In genomic region chr10:3835770-3836169, GRCh38 we compare ENCODE assay signal across 10 cellular contexts. TPM values are rescaled to one million over a fixed set of nuclear protein-coding genes. Genes with fewer than 3 reads are reported as not detected.
DNase-seq lines count a peak whose midpoint lies in the region; ATAC-seq and TF ChIP-seq lines count a peak whose summit lies in the region.
"Had no signal": no experiment of that assay in that cellular context is flagged by ENCODE, and none has a peak within 500 bp of the region (broad histone marks: within the 10 kb centered on the region; RNA-seq: fewer than 3 reads in every experiment).

No MANE protein-coding gene starts in this region.

- H3K9me3 Mint-ChIP-seq in activated CD4-positive, alpha-beta T cell treated with anti-CD3 and anti-CD28 coated beads for 36 hours (ENCODE audit: low read depth), result no peaks in the 10 kb centered on the region
- H3K9me3 Mint-ChIP-seq: IgD-negative memory B cell had no signal

- no peaks in the 10 kb centered on the region for H3K27me3 Mint-ChIP-seq in activated CD4-positive, alpha-beta T cell treated with anti-CD3 and anti-CD28 coated beads for 36 hours
- H3K27me3 Mint-ChIP-seq: IgD-negative memory B cell had no signal

- POLR2A ChIA-PET in activated CD4-positive, alpha-beta T cell treated with anti-CD3 and anti-CD28 coated beads for 36 hours (lab: Charles Lee), result interaction anchor here (0.7 to 1.9 kb wide), 5 partner anchors 25 to 638 kb away, joined by 3 to 15 read pairs (median 3); partner anchors contain the start of gene KLF6

- H3K27me3 ChIP-seq in spleen (replicated peaks in 1 of 7), result no peaks in the 10 kb centered on the region

- CTCF ChIA-PET in activated CD4-positive, alpha-beta T cell treated with anti-CD3 and anti-CD28 coated beads for 36 hours (lab: Charles Lee), result interaction anchor here (1.1 to 1.2 kb wide), 3 partner anchors 10 to 46 kb away, joined by 4 read pairs; no protein-coding TSS in a partner anchor

- H3K4me3 Mint-ChIP-seq in activated CD4-positive, alpha-beta T cell treated with anti-CD3 and anti-CD28 coated beads for 36 hours, result no peak overlapping the region

- H3K4me1 Mint-ChIP-seq in activated CD4-positive, alpha-beta T cell treated with anti-CD3 and anti-CD28 coated beads for 36 hours, result peaks cover 63% of the 10 kb centered on the region

- WGBS in spleen, 5 donors, result 20 to 36% (median 25%) methylated on average over 6 of the region's 6 CpGs

- peak overlapping the region; percentile 61 for H3K27ac Mint-ChIP-seq in activated CD4-positive, alpha-beta T cell treated with anti-CD3 and anti-CD28 coated beads for 36 hours

- TF ChIP-seq POLR2A in erythroblast (IDR thresholded peaks at IDR 0.05; ENCODE audit: low read length), result no peak
- no peak for TF ChIP-seq POLR2A in spleen (IDR thresholded peaks at IDR 0.05)

- no peak for DNase-seq in activated CD4-positive, alpha-beta T cell treated with anti-CD3 and anti-CD28 coated beads for 36 hours
- no peak for DNase-seq in activated CD4-positive, alpha-beta T cell treated with anti-CD3 and anti-CD28 coated beads, Interleukin-2, amount 50 U/mL, for 1 hour
- DNase-seq in erythroblast (lab: John Stamatoyannopoulos, UW) (peak; percentile 47 to 54), spleen (no peak), NCI-H2081 treated with DMSO at 0.1 percent for 48 hours (lab: John Stamatoyannopoulos, UW) (no peak), germinal center (ENCODE audit: low spot score) (no peak), ecto neural progenitor cell (ENCODE audit: low spot score) (no peak)
- DNase-seq: amniotic stem cell had no signal

- H3K4me3 ChIP-seq in spleen, result no peak overlapping the region

- H3K4me1 ChIP-seq in spleen, result peaks cover 7 to 34% (median 13%) of the 10 kb centered on the region in 6 donors

- intact Hi-C loops in activated CD4-positive, alpha-beta T cell treated with anti-CD3 and anti-CD28 coated beads for 36 hours (cut with DNase I, micrococcal nuclease), result loop anchor here in 1 of 2 experiments (1.0 to 2.0 kb wide), 3 partner anchors 17 to 32 kb away; no protein-coding TSS in a partner anchor
- intact Hi-C loops in spleen (cut with DNase I; ENCODE audit: low total_unique reads), result no loop called here

- no peaks in the 10 kb centered on the region for H3K9me3 ChIP-seq in spleen

- no peaks in the 10 kb centered on the region for H3K36me3 ChIP-seq in spleen

- peak; percentile 7 for ATAC-seq in activated CD4-positive, alpha-beta T cell treated with anti-CD3 and anti-CD28 coated beads for 36 hours
- peak; percentile 51 for ATAC-seq in HG03354 (IDR thresholded peaks at IDR 0.05; ENCODE audit: poor library complexity, severe bottlenecking, unreplicated experiment)

- peak overlapping the region in 5 of 8 donors; percentile 13 to 45 (median 19) for H3K27ac ChIP-seq in spleen

- no peak for TF ChIP-seq CTCF in spleen (IDR thresholded peaks at IDR 0.05 in 8 of 11, conservative IDR thresholded peaks at IDR 0.05 in 3 of 11)

- no peaks in the 10 kb centered on the region for H3K36me3 Mint-ChIP-seq in activated CD4-positive, alpha-beta T cell treated with anti-CD3 and anti-CD28 coated beads for 36 hours (ENCODE audit: low read depth)
- H3K36me3 Mint-ChIP-seq: IgD-negative memory B cell had no signal

RNA-seq across cellular contexts. Expression of gene KLF6, which starts 50.8 kb away (rescaled TPM):
- total RNA-seq in activated CD4-positive, alpha-beta T cell treated with anti-CD3 and anti-CD28 coated beads for 36 hours, result 100 to 1,000 TPM; 107 to 114 TPM
- total RNA-seq in spleen, result 100 to 1,000 TPM in 5 of 7 donors, 10 to 100 TPM in 2; 65.0 to 211 (median 135) TPM
- 10 to 100 TPM; 18.8 to 26.6 (median 19.6) TPM for polyA plus RNA-seq in spleen

Comparison
In these comparisons a context has a peak if more than half of its experiments do, and no peak if none do; other contexts are left out.
1. DNase-seq: peak in erythroblast (2 of 2); none in activated CD4-positive, alpha-beta T cell treated with anti-CD3 and anti-CD28 coated beads for 36 hours (single experiment), activated CD4-positive, alpha-beta T cell treated with anti-CD3 and anti-CD28 coated beads, Interleukin-2, amount 50 U/mL, for 1 hour (single experiment), spleen (single experiment), NCI-H2081 treated with DMSO at 0.1 percent for 48 hours (single experiment), germinal center (single experiment) and ecto neural progenitor cell (single experiment).